23 cellular contexts compared by ENCODE assay signal in the genomic region with DNA sequence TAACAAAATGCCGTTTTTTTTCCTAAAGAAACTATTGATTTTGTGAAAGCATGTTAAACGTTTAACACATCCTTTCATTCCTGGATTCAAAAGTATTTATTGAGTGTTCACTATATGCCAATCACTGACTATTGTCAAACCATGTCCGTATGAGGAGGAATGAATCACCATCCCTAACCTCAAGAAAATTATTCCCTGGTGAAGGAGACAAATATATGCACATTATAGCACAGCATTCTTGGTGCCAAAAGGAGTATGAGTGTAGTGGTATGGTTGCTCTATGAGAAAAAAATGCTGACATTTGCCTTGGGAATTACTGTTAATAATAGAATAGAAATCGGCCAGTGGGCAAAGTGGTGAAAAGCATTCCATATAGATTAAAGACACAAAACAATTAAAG.
"Had no signal": no experiment of that assay in that cellular context is flagged by ENCODE, and none has a peak within 500 bp of the region (broad histone marks: within the 10 kb centered on the region; RNA-seq: fewer than 3 reads in every experiment).

No MANE protein-coding gene starts in this region.

- H3K4me3 Mint-ChIP-seq: T-cell had no signal

- H3K4me1 Mint-ChIP-seq: T-cell had no signal

- H3K9me3 Mint-ChIP-seq: T-cell had no signal

- H3K27me3 ChIP-seq: MG63 had no signal

- H3K4me2 ChIP-seq: SK-N-SH had no signal

- DNase-seq: KBM-7, MG63, NCI-H1092, NCI-H1105 treated with DMSO at 0.1 percent for 48 hours, NCI-H1417 treated with DMSO at 0.1 percent for 48 hours, NCI-H146, NCI-H1694 treated with DMSO at 0.1 percent for 48 hours, NCI-H1930, NCI-H2081, NCI-H2107, NCI-H2227 treated with DMSO at 0.1 percent for 48 hours, NCI-H446, NCI-H510A, NCI-H524 treated with DMSO at 0.1 percent for 48 hours, NCI-H69, NCI-H774, SHP77, SK-N-SH, SW 1271, T-cell had no signal

- H3K9me3 ChIP-seq: MG63, SK-N-SH had no signal

- H3K27ac Mint-ChIP-seq: T-cell had no signal

- FAIRE-seq: HTR-8/SVneo had no signal

- H3K36me3 Mint-ChIP-seq: T-cell had no signal

- H3K27ac ChIP-seq: RWPE1 had no signal

- H3K4me3 ChIP-seq: MG63 had no signal

- ATAC-seq: Panc1, T-cell had no signal

- H3K9ac ChIP-seq: SK-N-SH had no signal

- H3K36me3 ChIP-seq: MG63 had no signal
